Comparison of ENCODE assay signal across 19 cellular contexts in the genomic region with DNA sequence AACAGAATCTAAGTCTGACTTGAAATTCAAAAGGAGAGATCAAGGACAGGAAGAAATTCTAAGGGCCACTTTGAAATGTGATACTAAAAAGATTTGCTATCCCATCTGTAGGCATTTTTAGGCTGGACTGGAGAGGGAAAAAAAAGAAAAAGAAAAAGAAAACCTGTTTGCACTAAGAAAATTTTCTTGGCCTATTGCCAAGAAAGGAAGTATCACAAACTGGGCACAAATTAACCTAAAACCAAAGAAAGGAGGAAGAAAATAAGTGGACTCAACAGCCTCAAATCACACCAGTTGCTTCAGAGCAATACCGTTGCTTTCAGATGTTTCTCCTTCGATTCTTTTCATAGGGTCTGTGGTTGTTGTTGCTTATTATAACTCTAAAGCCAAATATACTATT.
"Had no signal": no experiment of that assay in that cellular context is flagged by ENCODE, and none has a peak within 500 bp of the region (broad histone marks: within the 10 kb centered on the region; RNA-seq: fewer than 3 reads in every experiment).

No MANE protein-coding gene starts in this region.

- H3K27ac ChIP-seq: coronary artery, foreskin keratinocyte, right atrium auricular region, skin epidermis, suprapubic skin had no signal

- H3K9me3 ChIP-seq: right atrium auricular region, suprapubic skin had no signal

- H3K27me3 ChIP-seq: right atrium auricular region, suprapubic skin had no signal

- H3K4me3 ChIP-seq: coronary artery, right atrium auricular region, skin epidermis, suprapubic skin had no signal

- H3K36me3 ChIP-seq: right atrium auricular region, suprapubic skin had no signal

- DNase-seq: activated CD4-positive, alpha-beta T cell treated with anti-CD3 and anti-CD28 coated beads, Interleukin-2, amount 10 ng/mL, durations not matched to agents 24 days and 14 days; activated CD4-positive, CD25-positive, alpha-beta regulatory T cell; activated CD8-positive, alpha-beta T cell treated with anti-CD3 and anti-CD28 coated beads, Interleukin-2, amount 10 ng/mL, durations not matched to agents 7 days and 5 days; activated naive CD8-positive, alpha-beta T cell treated with anti-CD3 and anti-CD28 coated beads, Interleukin-2, amount 10 ng/mL, durations not matched to agents 7 days and 5 days; effector memory CD4-positive, alpha-beta T cell; foreskin keratinocyte; glutamatergic neuron; kidney glomerular epithelial cell; left ventricle myocardium superior; posterior cingulate gyrus; stimulated activated CD4-positive, alpha-beta T cell treated with anti-CD3 and anti-CD28 coated beads, Interleukin-4, amount 100 ng/mL, for 4 hours; stimulated activated CD8-positive, alpha-beta memory T cell treated with anti-CD3 and anti-CD28 coated beads, Interleukin-4, amount 100 ng/mL, for 48 hours; stimulated activated naive CD8-positive, alpha-beta T cell treated with anti-CD3 and anti-CD28 coated beads, Interleukin-15, Interleukin-2, amounts not matched to agents 100 U/mL and 50 U/mL, for 24 hours; T-helper 2 cell; trophoblast cell had no signal

- H3K4me1 ChIP-seq: foreskin keratinocyte had no signal
